In genomic region chr10:119029613-119030420, GRCh38 we compare ENCODE assay signal across 8 cellular contexts. TPM values are rescaled to one million over a fixed set of nuclear protein-coding genes. Genes with fewer than 3 reads are reported as not detected.
DNase-seq lines count a peak whose midpoint lies in the region; ATAC-seq and TF ChIP-seq lines count a peak whose summit lies in the region.

Gene NANOS1 (plus strand): TSS chr10:119029714. CDS start chr10:119029802, 88 bp downstream.

- peak; percentile 14 for DNase-seq in activated CD4-positive, alpha-beta T cell treated with anti-CD3 and anti-CD28 coated beads, Interleukin-2, amount 10 ng/mL, durations not matched to agents 7 days and 5 days
- DNase-seq in esophagus muscularis mucosa (ENCODE audit: extremely low spot score) (peak; percentile 83), neural progenitor cell (ENCODE audit: low spot score) (peak; percentile 75), AML-193 (lab: John Stamatoyannopoulos, UW) (no peak), glomerular visceral epithelial cell (ENCODE audit: extremely low spot score) (no peak)

- H4K20me1 ChIP-seq in neural progenitor cell (ENCODE audit: low read depth) = peaks cover 47% of the 10 kb centered on the region

- peak; percentile 24 for ATAC-seq in GM19452 (IDR thresholded peaks at IDR 0.05; ENCODE audit: unreplicated experiment)
- peak; percentile 15 for ATAC-seq in HG03457 (IDR thresholded peaks at IDR 0.05; ENCODE audit: unreplicated experiment)

- POLR2A ChIA-PET in activated CD4-positive, alpha-beta T cell treated with anti-CD3 and anti-CD28 coated beads, Interleukin-2, amount 10 ng/mL, durations not matched to agents 7 days and 5 days (lab: Charles Lee) = interaction anchor here (0.6 kb wide), 1 partner anchor 330 kb away, joined by 6 read pairs; no protein-coding TSS in a partner anchor

- TF ChIP-seq CTCF in C4-2B (conservative IDR thresholded peaks at IDR 0.05) (no peak), esophagus muscularis mucosa (IDR thresholded peaks at IDR 0.05) (no peak), neural progenitor cell (IDR thresholded peaks at IDR 0.05) (no peak)

- H3K4me3 ChIP-seq in esophagus muscularis mucosa (peak within 1 kb of the TSS; percentile 72 to 84 (median 76)), neural progenitor cell (peak within 1 kb of the TSS; percentile 77)

- no peak within 1 kb of the TSS for H3K9ac ChIP-seq in neural progenitor cell

- H3K9me3 ChIP-seq in esophagus muscularis mucosa (no peaks in the 10 kb centered on the region), neural progenitor cell (ENCODE audit: low read depth) (no peaks in the 10 kb centered on the region)

- no peak for TF ChIP-seq POLR2A in esophagus muscularis mucosa (IDR thresholded peaks at IDR 0.05; ENCODE audit: low read depth)

- 0% methylated on average over 2 of the region's 136 CpGs for WGBS in esophagus muscularis mucosa

- H3K4me1 Mint-ChIP-seq in activated CD4-positive, alpha-beta T cell treated with anti-CD3 and anti-CD28 coated beads, Interleukin-2, amount 10 ng/mL, durations not matched to agents 7 days and 5 days = peaks cover 30% of the 10 kb centered on the region
- H3K4me1 Mint-ChIP-seq in neural progenitor cell = peaks cover 19% of the 10 kb centered on the region

- no peaks in the 10 kb centered on the region for H3K27me3 ChIP-seq in esophagus muscularis mucosa
- peaks cover 5% of the 10 kb centered on the region for H3K27me3 ChIP-seq in neural progenitor cell

- H3K4me3 Mint-ChIP-seq in activated CD4-positive, alpha-beta T cell treated with anti-CD3 and anti-CD28 coated beads, Interleukin-2, amount 10 ng/mL, durations not matched to agents 7 days and 5 days = peak within 1 kb of the TSS; percentile 72
- peak within 1 kb of the TSS; percentile 83 for H3K4me3 Mint-ChIP-seq in neural progenitor cell

- intact Hi-C loops in esophagus muscularis mucosa (cut with DNase I) = loop anchor here (10.0 kb wide), 3 partner anchors 65 to 455 kb away; partner anchors contain the start of gene CACUL1

- H3K4me1 ChIP-seq in esophagus muscularis mucosa (peaks cover 35 to 76% (median 54%) of the 10 kb centered on the region in 4 donors), neural progenitor cell (peaks cover 16% of the 10 kb centered on the region)

- H3K27ac ChIP-seq in C4-2B = peak within 1 kb of the TSS; percentile 8; the same call in 1 of the 2 replicates
- peak within 1 kb of the TSS; percentile 86 to 92 (median 88) for H3K27ac ChIP-seq in esophagus muscularis mucosa (replicated peaks in 1 of 4)
- no peak within 1 kb of the TSS for H3K27ac ChIP-seq in neural progenitor cell

- H3K4me2 ChIP-seq in neural progenitor cell = peak within 1 kb of the TSS; percentile 93

- no peaks in the 10 kb centered on the region for H3K9me3 Mint-ChIP-seq in activated CD4-positive, alpha-beta T cell treated with anti-CD3 and anti-CD28 coated beads, Interleukin-2, amount 10 ng/mL, durations not matched to agents 7 days and 5 days
- no peaks in the 10 kb centered on the region for H3K9me3 Mint-ChIP-seq in neural progenitor cell

- H3K79me2 ChIP-seq in neural progenitor cell (ENCODE audit: low read depth) = peaks cover 3% of the 10 kb centered on the region

- peaks cover 28% of the 10 kb centered on the region for H3K36me3 Mint-ChIP-seq in activated CD4-positive, alpha-beta T cell treated with anti-CD3 and anti-CD28 coated beads, Interleukin-2, amount 10 ng/mL, durations not matched to agents 7 days and 5 days (ENCODE audit: low read depth)
- peaks cover 14% of the 10 kb centered on the region for H3K36me3 Mint-ChIP-seq in neural progenitor cell

- H3K27me3 Mint-ChIP-seq in activated CD4-positive, alpha-beta T cell treated with anti-CD3 and anti-CD28 coated beads, Interleukin-2, amount 10 ng/mL, durations not matched to agents 7 days and 5 days = peaks cover 8% of the 10 kb centered on the region
- peaks cover 4% of the 10 kb centered on the region for H3K27me3 Mint-ChIP-seq in neural progenitor cell (ENCODE audit: insufficient read depth, low read depth)

- H3K36me3 ChIP-seq in esophagus muscularis mucosa = peaks cover 0 to 24% (median 22%) of the 10 kb centered on the region in 4 donors
- H3K36me3 ChIP-seq in neural progenitor cell = peaks cover 15% of the 10 kb centered on the region

- peaks cover 56% of the 10 kb centered on the region for H3F3A ChIP-seq in neural progenitor cell (ENCODE audit: low read depth)

- H3K27ac Mint-ChIP-seq in activated CD4-positive, alpha-beta T cell treated with anti-CD3 and anti-CD28 coated beads, Interleukin-2, amount 10 ng/mL, durations not matched to agents 7 days and 5 days = no peak within 1 kb of the TSS
- no peak within 1 kb of the TSS for H3K27ac Mint-ChIP-seq in neural progenitor cell

- TF ChIP-seq EP300 in esophagus muscularis mucosa (IDR thresholded peaks at IDR 0.05) = no peak

- peak within 1 kb of the TSS; percentile 84 for H2AFZ ChIP-seq in neural progenitor cell (replicated peaks)

- CTCF ChIA-PET in activated CD4-positive, alpha-beta T cell treated with anti-CD3 and anti-CD28 coated beads, Interleukin-2, amount 10 ng/mL, durations not matched to agents 7 days and 5 days (lab: Charles Lee) = no interaction called here

RNA-seq across cellular contexts. Expression of gene NANOS1, which starts in this region (rescaled TPM):
- total RNA-seq in activated CD4-positive, alpha-beta T cell treated with anti-CD3 and anti-CD28 coated beads, Interleukin-2, amount 10 ng/mL, durations not matched to agents 7 days and 5 days = under 1 TPM; 0.12 to 0.19 TPM
- total RNA-seq in esophagus muscularis mucosa (10 to 100 TPM in 3 of 4 donors, 1 to 10 TPM in 1; 8.0 to 24.4 (median 14.6) TPM), neural progenitor cell (ENCODE audit: low replicate concordance) (10.2 and 12.4 TPM in 2 replicates)

Comparison
In these comparisons a context has a peak if more than half of its experiments do, and no peak if none do; other contexts are left out.
1. Peak in DNase-seq in activated CD4-positive, alpha-beta T cell treated with anti-CD3 and anti-CD28 coated beads, Interleukin-2, amount 10 ng/mL, durations not matched to agents 7 days and 5 days; RNA of the gene not detected or under 1 TPM.
2. DNase-seq: peak in esophagus muscularis mucosa (single experiment) and neural progenitor cell (single experiment); none in AML-193 (0 of 2) and glomerular visceral epithelial cell (single experiment).